Comparison of ENCODE assay signal across 8 cellular contexts in genomic region chr1:58932820-58933598, GRCh38.
DNase-seq lines count a peak whose midpoint lies in the region; ATAC-seq and TF ChIP-seq lines count a peak whose summit lies in the region.

No MANE protein-coding gene starts in this region.

- no peaks in the 10 kb centered on the region for H3K9me3 Mint-ChIP-seq in Calu3 (ENCODE audit: low read depth, unreplicated experiment)
- H3K9me3 Mint-ChIP-seq in activated T-cell treated with anti-CD3 and anti-CD28 coated beads, Interleukin-2, amount 50 U/mL, for 4 hours = no peaks in the 10 kb centered on the region

- peaks cover 73% of the 10 kb centered on the region for H3K4me1 Mint-ChIP-seq in Calu3 (ENCODE audit: low read depth, unreplicated experiment)
- H3K4me1 Mint-ChIP-seq in activated T-cell treated with anti-CD3 and anti-CD28 coated beads, Interleukin-2, amount 50 U/mL, for 4 hours (ENCODE audit: low read depth) = peaks cover 35% of the 10 kb centered on the region

- no peaks in the 10 kb centered on the region for H3K27me3 Mint-ChIP-seq in Calu3 (ENCODE audit: unreplicated experiment)
- H3K27me3 Mint-ChIP-seq in activated T-cell treated with anti-CD3 and anti-CD28 coated beads, Interleukin-2, amount 50 U/mL, for 4 hours (ENCODE audit: low read depth) = no peaks in the 10 kb centered on the region

- ATAC-seq in activated T-cell treated with anti-CD3 and anti-CD28 coated beads, Interleukin-2, amount 50 U/mL, for 4 hours = no peak
- ATAC-seq in GM18520 (IDR thresholded peaks at IDR 0.05; ENCODE audit: unreplicated experiment) = no peak

- no peak for TF ChIP-seq CTCF in Calu3 (IDR thresholded peaks at IDR 0.05; ENCODE audit: unreplicated experiment)

- H3K9me3 ChIP-seq in mucosa of rectum (ENCODE audit: control insufficient read depth in 2 of 2, low read length in 2 of 2) = no peaks in the 10 kb centered on the region

- CTCF ChIA-PET in Calu3 (lab: Charles Lee) = interaction anchor here (1.4 kb wide), 1 partner anchor 36 kb away, joined by 4 read pairs; no protein-coding TSS in a partner anchor

- intact Hi-C loops in Calu3 (cut with micrococcal nuclease; ENCODE audit: unreplicated experiment) = loop anchor here (2.0 to 10.0 kb wide), 3 partner anchors 50 to 148 kb away; partner anchors contain the start of gene JUN

- peak overlapping the region; percentile 69 to 89 for H3K27ac ChIP-seq in mucosa of rectum (ENCODE audit: low read depth in 2 of 2, low read length in 2 of 2)

- DNase-seq in Calu3 = peak; percentile 96
- DNase-seq in NCI-H2029 treated with DMSO at 0.1 percent for 48 hours (lab: John Stamatoyannopoulos, UW) = peak; percentile 98
- peak; percentile 42 for DNase-seq in brain pericyte (ENCODE audit: low read depth, low spot score)
- no peak for DNase-seq in activated T-cell treated with anti-CD3 and anti-CD28 coated beads, Interleukin-2, amount 50 U/mL, for 4 hours
- no peak for DNase-seq in NCI-H187 (lab: John Stamatoyannopoulos, UW)
- DNase-seq in activated T-cell treated with anti-CD3 and anti-CD28 coated beads for 4 hours = no peak

- H3K9ac ChIP-seq in mucosa of rectum (ENCODE audit: low read depth in 1 of 2, low read length in 2 of 2) = peak overlapping the region; percentile 34 to 58

- no peaks in the 10 kb centered on the region for H3K27me3 ChIP-seq in mucosa of rectum (ENCODE audit: control insufficient read depth in 2 of 2, insufficient read depth in 2 of 2, low read length in 2 of 2)

- no peaks in the 10 kb centered on the region for H3K36me3 ChIP-seq in mucosa of rectum (ENCODE audit: control insufficient read depth in 2 of 2, insufficient read depth in 2 of 2, low read length in 2 of 2)

- peaks cover 27 to 47% of the 10 kb centered on the region in 2 donors for H3K4me1 ChIP-seq in mucosa of rectum (ENCODE audit: control insufficient read depth in 2 of 2, insufficient read depth in 2 of 2, low read length in 2 of 2)

- no TSS peak for BruUV-seq in Calu3 (replicated peaks; lab: Mats Ljungman, UMichigan)

- peaks cover 15% of the 10 kb centered on the region for H3K36me3 Mint-ChIP-seq in Calu3 (ENCODE audit: insufficient read depth, unreplicated experiment)
- H3K36me3 Mint-ChIP-seq in activated T-cell treated with anti-CD3 and anti-CD28 coated beads, Interleukin-2, amount 50 U/mL, for 4 hours (ENCODE audit: insufficient read depth) = no peaks in the 10 kb centered on the region

- no peak overlapping the region for H3K4me3 ChIP-seq in mucosa of rectum (ENCODE audit: low read length in 2 of 2)

- H3K4me3 Mint-ChIP-seq in Calu3 (ENCODE audit: low read depth, unreplicated experiment) = no peak overlapping the region
- no peak overlapping the region for H3K4me3 Mint-ChIP-seq in activated T-cell treated with anti-CD3 and anti-CD28 coated beads, Interleukin-2, amount 50 U/mL, for 4 hours

- peak overlapping the region; percentile 83 for H3K27ac Mint-ChIP-seq in Calu3 (ENCODE audit: unreplicated experiment)

Comparison
In these comparisons a context has a peak if more than half of its experiments do, and no peak if none do; other contexts are left out.
1. DNase-seq: peak in Calu3 (single experiment), NCI-H2029 treated with DMSO at 0.1 percent for 48 hours (single experiment) and brain pericyte (single experiment); none in activated T-cell treated with anti-CD3 and anti-CD28 coated beads, Interleukin-2, amount 50 U/mL, for 4 hours (single experiment), NCI-H187 (0 of 2) and activated T-cell treated with anti-CD3 and anti-CD28 coated beads for 4 hours (single experiment).